In genomic region chr11:30196400-30197206, GRCh38 we compare ENCODE assay signal across 8 cellular contexts. TPM values are rescaled to one million over a fixed set of nuclear protein-coding genes. Genes with fewer than 3 reads are reported as not detected.
DNase-seq lines count a peak whose midpoint lies in the region; ATAC-seq and TF ChIP-seq lines count a peak whose summit lies in the region.

No MANE protein-coding gene starts in this region.

- no peaks in the 10 kb centered on the region for H3K9me3 Mint-ChIP-seq in CD4-positive, alpha-beta T cell
- no peaks in the 10 kb centered on the region for H3K9me3 Mint-ChIP-seq in osteocyte (ENCODE audit: unreplicated experiment)

- H3K4me3 Mint-ChIP-seq in CD4-positive, alpha-beta T cell: no peak overlapping the region
- no peak overlapping the region for H3K4me3 Mint-ChIP-seq in osteocyte (ENCODE audit: unreplicated experiment)

- ATAC-seq in CD4-positive, alpha-beta T cell (ENCODE audit: poor library complexity): no peak
- ATAC-seq in GM18868 (IDR thresholded peaks at IDR 0.05; ENCODE audit: unreplicated experiment): peak; percentile 97
- ATAC-seq in HG03039 (IDR thresholded peaks at IDR 0.05; ENCODE audit: unreplicated experiment): peak; percentile 94

- H3K27me3 Mint-ChIP-seq in CD4-positive, alpha-beta T cell: peaks cover 5% of the 10 kb centered on the region
- peaks cover 13% of the 10 kb centered on the region for H3K27me3 Mint-ChIP-seq in osteocyte (ENCODE audit: unreplicated experiment)

- H3K36me3 ChIP-seq in suprapubic skin: no peaks in the 10 kb centered on the region

- H3K27me3 ChIP-seq in CD4-positive, alpha-beta T cell (ENCODE audit: control insufficient read depth, insufficient read depth, low read length): no peaks in the 10 kb centered on the region
- H3K27me3 ChIP-seq in suprapubic skin: no peaks in the 10 kb centered on the region

- no peaks in the 10 kb centered on the region for H3K36me3 Mint-ChIP-seq in CD4-positive, alpha-beta T cell (ENCODE audit: low read depth)
- H3K36me3 Mint-ChIP-seq in osteocyte (ENCODE audit: unreplicated experiment): no peaks in the 10 kb centered on the region

- H3K27ac ChIP-seq in CD4-positive, alpha-beta T cell (ENCODE audit: low read depth, low read length): no peak overlapping the region
- no peak overlapping the region for H3K27ac ChIP-seq in suprapubic skin

- H3K27ac Mint-ChIP-seq in CD4-positive, alpha-beta T cell: no peak overlapping the region
- no peak overlapping the region for H3K27ac Mint-ChIP-seq in osteocyte (ENCODE audit: unreplicated experiment)

- no peak for TF ChIP-seq EP300 in suprapubic skin (IDR thresholded peaks at IDR 0.05)

- CTCF ChIA-PET in CD4-positive, alpha-beta T cell (lab: Charles Lee): interaction anchor here (1.3 kb wide), 1 partner anchor 11 kb away, joined by 3 read pairs; no protein-coding TSS in a partner anchor

- POLR2A ChIA-PET in CD4-positive, alpha-beta T cell (lab: Charles Lee): no interaction called here

- no peaks in the 10 kb centered on the region for H3K4me1 Mint-ChIP-seq in CD4-positive, alpha-beta T cell (ENCODE audit: low read depth)
- H3K4me1 Mint-ChIP-seq in osteocyte (ENCODE audit: unreplicated experiment): no peaks in the 10 kb centered on the region

- TF ChIP-seq CTCF in CD4-positive, alpha-beta T cell (IDR thresholded peaks at IDR 0.05): peak; percentile 67
- TF ChIP-seq CTCF in osteocyte (IDR thresholded peaks at IDR 0.05) (peak; percentile 84), suprapubic skin (IDR thresholded peaks at IDR 0.05) (peak in 1 of 2 donors; percentile 63)

- DNase-seq in CD4-positive, alpha-beta T cell: peak in 7 of 10 experiments; percentile 2 to 35 (median 10)
- peak; percentile 39 for DNase-seq in NCI-H460 (ENCODE audit: extremely low read depth, low read depth)
- peak; percentile 30 for DNase-seq in activated T-cell treated with anti-CD3 and anti-CD28 coated beads for 48 hours (ENCODE audit: low read depth)
- DNase-seq in foreskin melanocyte: peak; percentile 43
- DNase-seq in osteocyte (ENCODE audit: extremely low spot score, unreplicated experiment): no peak
- no peak for DNase-seq in suprapubic skin (ENCODE audit: low spot score in 2 of 2)

- intact Hi-C loops in CD4-positive, alpha-beta T cell (cut with DNase I, micrococcal nuclease): no loop called here

- TF ChIP-seq POLR2A in suprapubic skin (IDR thresholded peaks at IDR 0.05): no peak

- H3K4me1 ChIP-seq in suprapubic skin: no peaks in the 10 kb centered on the region

- WGBS in suprapubic skin: 18% methylated on average over 6 of the region's 6 CpGs

- peaks cover 3% of the 10 kb centered on the region for H3K9me3 ChIP-seq in CD4-positive, alpha-beta T cell (ENCODE audit: control insufficient read depth, low read length)
- H3K9me3 ChIP-seq in suprapubic skin: no peaks in the 10 kb centered on the region

- no peak overlapping the region for H3K4me3 ChIP-seq in suprapubic skin

RNA-seq across cellular contexts. Expression of gene FSHB, which starts 34.2 kb away (rescaled TPM):
- total RNA-seq in CD4-positive, alpha-beta T cell: not detected
- not detected in 2 replicates for total RNA-seq in NCI-H460 (2014; rRNA removed; shearing (Covaris generic))
- polyA plus RNA-seq in NCI-H460 (2014; cell fraction: nucleus; rRNA removed): not detected in 2 replicates
- total RNA-seq in osteocyte (not detected in 2 replicates), suprapubic skin (not detected)

Comparison
In these comparisons a context has a peak if more than half of its experiments do, and no peak if none do; other contexts are left out.
1. DNase-seq: peak in CD4-positive, alpha-beta T cell (7 of 10), NCI-H460 (single experiment), activated T-cell treated with anti-CD3 and anti-CD28 coated beads for 48 hours (single experiment) and foreskin melanocyte (single experiment); none in osteocyte (single experiment) and suprapubic skin (0 of 2).